ENCODE assay signal across 8 cellular contexts in the genomic region with DNA sequence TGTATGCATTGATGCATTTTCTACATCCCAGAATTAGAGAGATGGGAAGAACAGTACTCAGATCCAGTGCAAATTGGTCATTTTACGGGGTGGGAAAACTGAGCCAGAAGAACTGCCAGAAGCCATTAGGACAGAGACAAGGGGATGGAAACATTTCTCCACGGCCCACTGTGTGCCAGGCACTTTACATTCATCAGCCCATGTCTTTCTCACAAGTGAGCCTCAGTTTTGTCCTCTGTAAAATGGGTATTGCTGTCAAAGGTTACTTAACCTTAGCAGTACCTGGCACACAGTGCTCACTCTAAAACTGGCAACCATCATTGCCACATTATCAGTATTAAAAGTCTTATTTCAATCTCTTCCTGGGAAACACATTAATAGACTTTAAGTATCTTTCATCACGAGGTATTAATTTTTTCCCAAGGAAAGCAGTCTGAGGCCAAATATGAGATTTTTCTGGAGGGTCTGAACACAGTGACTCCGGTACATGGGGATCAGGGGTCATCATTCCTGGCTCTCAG. TPM values are rescaled to one million over a fixed set of nuclear protein-coding genes. Genes with fewer than 3 reads are reported as not detected.
DNase-seq lines count a peak whose midpoint lies in the region; ATAC-seq, FAIRE-seq and TF ChIP-seq lines count a peak whose summit lies in the region.

No MANE protein-coding gene starts in this region.

- H3K9me3 Mint-ChIP-seq in CD8-positive, alpha-beta memory T cell: peaks cover 0 to 11% (median under 1%) of the 10 kb centered on the region in 5 donors

- POLR2A ChIA-PET in CD8-positive, alpha-beta memory T cell (lab: Charles Lee): interaction anchor here (1.2 to 2.1 kb wide), 3 partner anchors 11 to 51 kb away, joined by 6 to 12 read pairs (median 9); no protein-coding TSS in a partner anchor

- H3K9me3 ChIP-seq in CD8-positive, alpha-beta memory T cell (ENCODE audit: low read length): no peaks in the 10 kb centered on the region
- H3K9me3 ChIP-seq in SJSA1 (replicated peaks): no peaks in the 10 kb centered on the region
- H3K9me3 ChIP-seq in neutrophil: peaks cover 24% of the 10 kb centered on the region

- no peaks in the 10 kb centered on the region for H3K27me3 ChIP-seq in CD8-positive, alpha-beta memory T cell (ENCODE audit: insufficient read depth, low read length, poor library complexity, severe bottlenecking)
- H3K27me3 ChIP-seq in SJSA1 (replicated peaks) (no peaks in the 10 kb centered on the region), neutrophil (peaks cover 11% of the 10 kb centered on the region)

- peaks cover 0 to 28% of the 10 kb centered on the region in 2 donors for H3K27me3 Mint-ChIP-seq in CD8-positive, alpha-beta memory T cell

- CTCF ChIA-PET in CD8-positive, alpha-beta memory T cell (lab: Charles Lee): interaction anchor here (1.0 to 3.1 kb wide), 5 partner anchors 11 to 167 kb away, joined by 3 to 19 read pairs (median 5); no protein-coding TSS in a partner anchor

- no peak for TF ChIP-seq CTCF in neutrophil (IDR thresholded peaks at IDR 0.05)

- peaks cover 43% of the 10 kb centered on the region for H3K4me1 ChIP-seq in CD8-positive, alpha-beta memory T cell (ENCODE audit: insufficient read depth, low read length)
- H3K4me1 ChIP-seq in SJSA1 (replicated peaks) (peaks cover 34% of the 10 kb centered on the region), neutrophil (ENCODE audit: control insufficient read depth in 1 of 2, insufficient read depth in 1 of 2, low read depth in 1 of 2, low read length in 1 of 2) (peaks cover 49 to 58% of the 10 kb centered on the region in 2 experiments)

- peak overlapping the region; percentile 92 for H3K27ac ChIP-seq in CD8-positive, alpha-beta memory T cell (ENCODE audit: low read depth, low read length)
- H3K27ac ChIP-seq in SJSA1 (peak overlapping the region; percentile 51), neutrophil (peak overlapping the region; percentile 100)

- FAIRE-seq in urothelium cell line (lab: Jason Lieb, UNC): no peak

- peaks cover 16% of the 10 kb centered on the region for H3K36me3 ChIP-seq in CD8-positive, alpha-beta memory T cell (ENCODE audit: insufficient read depth, low read length)
- H3K36me3 ChIP-seq in SJSA1 (peaks cover 55% of the 10 kb centered on the region), neutrophil (peaks cover 48% of the 10 kb centered on the region)

- peaks cover 21 to 38% (median 22%) of the 10 kb centered on the region in 3 donors for H3K36me3 Mint-ChIP-seq in CD8-positive, alpha-beta memory T cell

- peak in 1 of 5 donors; percentile 12 for DNase-seq in CD8-positive, alpha-beta memory T cell
- DNase-seq in SJSA1 (ENCODE audit: low read depth in 1 of 2, low spot score in 2 of 2): no peak
- DNase-seq in NCI-H526 (lab: John Stamatoyannopoulos, UW): no peak
- DNase-seq in RKO (ENCODE audit: low spot score): no peak
- no peak for DNase-seq in NCI-H2196 treated with DMSO at 0.1 percent for 48 hours (lab: John Stamatoyannopoulos, UW; ENCODE audit: unreplicated experiment)
- no peak for DNase-seq in urothelium cell line (ENCODE audit: low spot score)

- peak overlapping the region; percentile 80 to 98 (median 94) for H3K4me3 Mint-ChIP-seq in CD8-positive, alpha-beta memory T cell

- H3K27ac Mint-ChIP-seq in CD8-positive, alpha-beta memory T cell: peak overlapping the region; percentile 98 to 100 (median 99)

- peak overlapping the region; percentile 30 for H3K4me3 ChIP-seq in CD8-positive, alpha-beta memory T cell (ENCODE audit: low read length)
- H3K4me3 ChIP-seq in SJSA1: no peak overlapping the region; the same call in 1 of the 2 replicates
- H3K4me3 ChIP-seq in neutrophil (ENCODE audit: low read depth in 1 of 2, low read length in 1 of 2): peak overlapping the region; percentile 97 to 99

- peaks cover 52 to 66% (median 57%) of the 10 kb centered on the region in 3 donors for H3K4me1 Mint-ChIP-seq in CD8-positive, alpha-beta memory T cell

- ATAC-seq in esophagus mucosa: peak; percentile 7

RNA-seq across cellular contexts. Expression of a gene that starts 5.2 kb away (rescaled TPM):
- total RNA-seq in CD8-positive, alpha-beta memory T cell: 10 to 100 TPM in 1 of 2 experiments, 1 to 10 TPM in 1; 9.4 to 10.9 TPM
- polyA plus RNA-seq in CD8-positive, alpha-beta memory T cell: 1,007 TPM
- total RNA-seq in SJSA1 (2014; rRNA removed; shearing (Covaris generic)): 322 and 475 TPM in 2 replicates
- total RNA-seq in esophagus mucosa: 101 TPM
